ENCODE assay signal across 1 cellular context in genomic region chr20:63085087-63085861, GRCh38.
A peak's percentile ranks its signal among the peaks of the same experiment; 100 is the strongest.
TF ChIP-seq lines count a peak whose summit lies in the region.

No MANE protein-coding gene starts in this region.

TF ChIP-seq in HEK293, 187 proteins besides CTCF, POLR2A, EP300 and RAD21 (continued from another document):
- TF ChIP-seq ZNF148 (tag by site-specific recombination; IDR thresholded peaks at IDR 0.05; ENCODE audit: borderline replicate concordance): no peak
- no peak for TF ChIP-seq ZNF776 (tag by site-specific recombination; IDR thresholded peaks at IDR 0.05; ENCODE audit: borderline replicate concordance)
- TF ChIP-seq ZNF624 (tag by site-specific recombination; IDR thresholded peaks at IDR 0.05): no peak
- TF ChIP-seq MYNN (tag by site-specific recombination; IDR thresholded peaks at IDR 0.05; ENCODE audit: borderline replicate concordance): no peak
- TF ChIP-seq HOXD13 (CRISPR knock-in tag; IDR thresholded peaks at IDR 0.05; ENCODE audit: borderline replicate concordance): no peak
- TF ChIP-seq ZNF423 (tag by site-specific recombination; IDR thresholded peaks at IDR 0.05): no peak
- no peak for TF ChIP-seq ZNF121 (tag by site-specific recombination; IDR thresholded peaks at IDR 0.05)
- TF ChIP-seq KLF17 (tag by site-specific recombination; IDR thresholded peaks at IDR 0.05): peak; percentile 91
- TF ChIP-seq KLF1 (tag by site-specific recombination; IDR thresholded peaks at IDR 0.05): peak; percentile 66; the same call in 1 of the 2 replicates
- peak; percentile 66; the same call in 1 of the 2 replicates for TF ChIP-seq ZBTB21 (tag by site-specific recombination; IDR thresholded peaks at IDR 0.05)
- TF ChIP-seq ZXDB (tag by site-specific recombination; IDR thresholded peaks at IDR 0.05): no peak
- no peak for TF ChIP-seq ZNF132 (tag by site-specific recombination; IDR thresholded peaks at IDR 0.05; ENCODE audit: borderline replicate concordance)
- TF ChIP-seq ZNF629 (tag by site-specific recombination; IDR thresholded peaks at IDR 0.05): peak; percentile 76
